In genomic region chr4:126475730-126476129, GRCh38 we compare ENCODE assay signal across 37 cellular contexts.
"Had no signal": no experiment of that assay in that cellular context is flagged by ENCODE, and none has a peak within 500 bp of the region (broad histone marks: within the 10 kb centered on the region; RNA-seq: fewer than 3 reads in every experiment).

No MANE protein-coding gene starts in this region.

- H3K36me3 ChIP-seq: ascending aorta, cardiac muscle cell had no signal

- DNase-seq: activated B cell treated with CpG ODN at 0.5 μM for 24 hours; activated CD4-positive, alpha-beta memory T cell treated with anti-CD3 and anti-CD28 coated beads, Interleukin-2, amount 10 ng/mL, durations not matched to agents 7 days and 5 days; activated CD4-positive, alpha-beta T cell treated with anti-CD3 and anti-CD28 coated beads for 1 hour; activated CD4-positive, alpha-beta T cell treated with anti-CD3 and anti-CD28 coated beads for 36 hours; activated CD4-positive, alpha-beta T cell treated with anti-CD3 and anti-CD28 coated beads for 48 hours; activated CD4-positive, alpha-beta T cell treated with anti-CD3 and anti-CD28 coated beads, Interleukin-2, amount 10 ng/mL, durations not matched to agents 7 days and 5 days; activated CD4-positive, alpha-beta T cell treated with anti-CD3 and anti-CD28 coated beads, Interleukin-2, amount 50 U/mL, for 48 hours; activated CD8-positive, alpha-beta memory T cell treated with anti-CD3 and anti-CD28 coated beads for 24 hours; activated CD8-positive, alpha-beta memory T cell treated with anti-CD3 and anti-CD28 coated beads, Interleukin-2, amount 10 ng/mL, durations not matched to agents 7 days and 5 days; activated CD8-positive, alpha-beta memory T cell treated with anti-CD3 and anti-CD28 coated beads, Interleukin-2, amount 50 U/mL, for 48 hours; activated CD8-positive, alpha-beta T cell treated with anti-CD3 and anti-CD28 coated beads, Interleukin-2, amount 10 ng/mL, durations not matched to agents 7 days and 5 days; activated effector memory CD4-positive, alpha-beta T cell treated with Interleukin-2 at 50 U/mL for 16 hours; activated gamma-delta T cell; activated naive CD4-positive, alpha-beta T cell treated with anti-CD3 and anti-CD28 coated beads, Interleukin-2, amount 10 ng/mL, durations not matched to agents 7 days and 5 days; activated naive CD4-positive, alpha-beta T cell treated with Interleukin-2 at 50 U/mL for 16 hours; activated naive CD8-positive, alpha-beta T cell treated with anti-CD3 and anti-CD28 coated beads, Interleukin-2, amount 10 ng/mL, durations not matched to agents 7 days and 5 days; activated naive CD8-positive, alpha-beta T cell treated with anti-CD3 and anti-CD28 coated beads, Interleukin-2, amount 50 U/mL, for 24 hours; activated T-cell treated with anti-CD3 and anti-CD28 coated beads, Interleukin-2, amount 50 U/mL, for 24 hours; activated T-cell treated with anti-CD3 and anti-CD28 coated beads, Interleukin-2, amount 50 U/mL, for 48 hours; amygdala; anterior cingulate cortex; caudate nucleus; cerebellar nuclear complex; T-helper 1 cell; T-helper 2 cell; T-helper 9 cell had no signal

- H3K36me3 Mint-ChIP-seq: activated CD8-positive, alpha-beta memory T cell treated with anti-CD3 and anti-CD28 coated beads, Interleukin-2, amount 10 ng/mL, durations not matched to agents 7 days and 5 days; activated naive CD4-positive, alpha-beta T cell treated with anti-CD3 and anti-CD28 coated beads, Interleukin-2, amount 10 ng/mL, durations not matched to agents 7 days and 5 days; activated naive CD4-positive, alpha-beta T cell treated with anti-CD3 and anti-CD28 coated beads, Interleukin-2, amount 50 U/mL, for 24 hours; activated naive CD8-positive, alpha-beta T cell; activated naive CD8-positive, alpha-beta T cell treated with anti-CD3 and anti-CD28 coated beads, Interleukin-2, amount 10 ng/mL, durations not matched to agents 7 days and 5 days; brain had no signal

- H3K9me3 Mint-ChIP-seq: activated naive CD8-positive, alpha-beta T cell treated with anti-CD3 and anti-CD28 coated beads, Interleukin-2, amount 50 U/mL, for 24 hours; central memory CD8-positive, alpha-beta T cell; T-helper 1 cell treated with Interleukin-12 subunit alpha and Interleukin-12 subunit beta and Interleukin-4 antibody, amounts not matched to agents 30 μg/mL and 1 μg/mL, for 36 hours had no signal

- H3K27me3 ChIP-seq: ascending aorta, cardiac muscle cell had no signal

- H3K27ac Mint-ChIP-seq: activated B cell treated with CpG ODN at 0.5 μM for 24 hours; activated CD4-positive, alpha-beta memory T cell treated with anti-CD3 and anti-CD28 coated beads, Interleukin-2, amount 10 ng/mL, durations not matched to agents 7 days and 5 days; activated CD4-positive, alpha-beta T cell treated with anti-CD3 and anti-CD28 coated beads for 36 hours; activated CD4-positive, alpha-beta T cell treated with anti-CD3 and anti-CD28 coated beads, Interleukin-2, amount 10 ng/mL, durations not matched to agents 7 days and 5 days; activated CD8-positive, alpha-beta memory T cell treated with anti-CD3 and anti-CD28 coated beads, Interleukin-2, amount 10 ng/mL, durations not matched to agents 7 days and 5 days; activated CD8-positive, alpha-beta T cell treated with anti-CD3 and anti-CD28 coated beads, Interleukin-2, amount 10 ng/mL, durations not matched to agents 7 days and 5 days; activated naive CD4-positive, alpha-beta T cell treated with anti-CD3 and anti-CD28 coated beads, Interleukin-2, amount 10 ng/mL, durations not matched to agents 7 days and 5 days; activated naive CD4-positive, alpha-beta T cell treated with anti-CD3 and anti-CD28 coated beads, Interleukin-2, amount 50 U/mL, for 24 hours; activated naive CD8-positive, alpha-beta T cell; activated naive CD8-positive, alpha-beta T cell treated with anti-CD3 and anti-CD28 coated beads, Interleukin-2, amount 10 ng/mL, durations not matched to agents 7 days and 5 days; activated naive CD8-positive, alpha-beta T cell treated with anti-CD3 and anti-CD28 coated beads, Interleukin-2, amount 50 U/mL, for 24 hours; activated T-cell treated with anti-CD3 and anti-CD28 coated beads, Interleukin-2, amount 50 U/mL, for 24 hours; activated T-helper 2 cell treated with anti-CD3 and anti-CD28 coated beads, Interferon-gamma antibody, Interleukin-2, Interleukin-4, amounts not matched to agents 10 μg/mL and 5 μg/mL and 100 μg/mL, durations not matched to agents 14 hours and 24 hours and 36 hours; brain; T-helper 1 cell treated with Interleukin-12 subunit alpha and Interleukin-12 subunit beta and Interleukin-4 antibody, amounts not matched to agents 30 μg/mL and 1 μg/mL, for 36 hours; T-helper 2 cell treated with Interferon-gamma antibody and Interleukin-4, amounts not matched to agents 5 μg/mL and 100 μg/mL, for 36 hours had no signal

- H3K4me1 ChIP-seq: ascending aorta had no signal

- FAIRE-seq: TTC549 had no signal

- H3K4me1 Mint-ChIP-seq: activated B cell treated with CpG ODN at 0.5 μM for 24 hours; activated CD4-positive, alpha-beta memory T cell treated with anti-CD3 and anti-CD28 coated beads, Interleukin-2, amount 10 ng/mL, durations not matched to agents 7 days and 5 days; activated CD4-positive, alpha-beta T cell treated with anti-CD3 and anti-CD28 coated beads for 36 hours; activated CD4-positive, alpha-beta T cell treated with anti-CD3 and anti-CD28 coated beads, Interleukin-2, amount 10 ng/mL, durations not matched to agents 7 days and 5 days; activated CD8-positive, alpha-beta memory T cell treated with anti-CD3 and anti-CD28 coated beads, Interleukin-2, amount 10 ng/mL, durations not matched to agents 7 days and 5 days; activated naive CD4-positive, alpha-beta T cell treated with anti-CD3 and anti-CD28 coated beads, Interleukin-2, amount 10 ng/mL, durations not matched to agents 7 days and 5 days; activated naive CD4-positive, alpha-beta T cell treated with anti-CD3 and anti-CD28 coated beads, Interleukin-2, amount 50 U/mL, for 24 hours; activated naive CD8-positive, alpha-beta T cell treated with anti-CD3 and anti-CD28 coated beads, Interleukin-2, amount 10 ng/mL, durations not matched to agents 7 days and 5 days; activated naive CD8-positive, alpha-beta T cell treated with anti-CD3 and anti-CD28 coated beads, Interleukin-2, amount 50 U/mL, for 24 hours; brain; central memory CD8-positive, alpha-beta T cell had no signal

- H3K27ac ChIP-seq: ascending aorta, cardiac muscle cell, VCaP had no signal

- H3K4me3 Mint-ChIP-seq: activated B cell treated with CpG ODN at 0.5 μM for 24 hours; activated CD4-positive, alpha-beta memory T cell treated with anti-CD3 and anti-CD28 coated beads, Interleukin-2, amount 10 ng/mL, durations not matched to agents 7 days and 5 days; activated CD4-positive, alpha-beta T cell treated with anti-CD3 and anti-CD28 coated beads for 36 hours; activated CD4-positive, alpha-beta T cell treated with anti-CD3 and anti-CD28 coated beads, Interleukin-2, amount 10 ng/mL, durations not matched to agents 7 days and 5 days; activated CD8-positive, alpha-beta memory T cell treated with anti-CD3 and anti-CD28 coated beads, Interleukin-2, amount 10 ng/mL, durations not matched to agents 7 days and 5 days; activated CD8-positive, alpha-beta T cell treated with anti-CD3 and anti-CD28 coated beads, Interleukin-2, amount 10 ng/mL, durations not matched to agents 7 days and 5 days; activated naive CD4-positive, alpha-beta T cell treated with anti-CD3 and anti-CD28 coated beads, Interleukin-2, amount 10 ng/mL, durations not matched to agents 7 days and 5 days; activated naive CD4-positive, alpha-beta T cell treated with anti-CD3 and anti-CD28 coated beads, Interleukin-2, amount 50 U/mL, for 24 hours; activated naive CD8-positive, alpha-beta T cell; activated naive CD8-positive, alpha-beta T cell treated with anti-CD3 and anti-CD28 coated beads, Interleukin-2, amount 10 ng/mL, durations not matched to agents 7 days and 5 days; activated naive CD8-positive, alpha-beta T cell treated with anti-CD3 and anti-CD28 coated beads, Interleukin-2, amount 50 U/mL, for 24 hours; activated T-cell treated with anti-CD3 and anti-CD28 coated beads, Interleukin-2, amount 50 U/mL, for 24 hours; brain; central memory CD8-positive, alpha-beta T cell; T-helper 1 cell treated with Interleukin-12 subunit alpha and Interleukin-12 subunit beta and Interleukin-4 antibody, amounts not matched to agents 30 μg/mL and 1 μg/mL, for 36 hours; T-helper 2 cell treated with Interferon-gamma antibody and Interleukin-4, amounts not matched to agents 5 μg/mL and 100 μg/mL, for 36 hours had no signal

- H3K27me3 Mint-ChIP-seq: activated B cell treated with CpG ODN at 0.5 μM for 24 hours; activated CD4-positive, alpha-beta memory T cell treated with anti-CD3 and anti-CD28 coated beads, Interleukin-2, amount 10 ng/mL, durations not matched to agents 7 days and 5 days; activated CD4-positive, alpha-beta T cell treated with anti-CD3 and anti-CD28 coated beads for 36 hours; activated CD4-positive, alpha-beta T cell treated with anti-CD3 and anti-CD28 coated beads, Interleukin-2, amount 10 ng/mL, durations not matched to agents 7 days and 5 days; activated CD8-positive, alpha-beta memory T cell treated with anti-CD3 and anti-CD28 coated beads, Interleukin-2, amount 10 ng/mL, durations not matched to agents 7 days and 5 days; activated naive CD4-positive, alpha-beta T cell treated with anti-CD3 and anti-CD28 coated beads, Interleukin-2, amount 10 ng/mL, durations not matched to agents 7 days and 5 days; activated naive CD4-positive, alpha-beta T cell treated with anti-CD3 and anti-CD28 coated beads, Interleukin-2, amount 50 U/mL, for 24 hours; activated naive CD8-positive, alpha-beta T cell; activated naive CD8-positive, alpha-beta T cell treated with anti-CD3 and anti-CD28 coated beads, Interleukin-2, amount 10 ng/mL, durations not matched to agents 7 days and 5 days; activated naive CD8-positive, alpha-beta T cell treated with anti-CD3 and anti-CD28 coated beads, Interleukin-2, amount 50 U/mL, for 24 hours; activated T-cell treated with anti-CD3 and anti-CD28 coated beads, Interleukin-2, amount 50 U/mL, for 24 hours; brain; central memory CD8-positive, alpha-beta T cell had no signal

- H3K4me3 ChIP-seq: ascending aorta, cardiac muscle cell had no signal

- H3K9me3 ChIP-seq: ascending aorta had no signal
